In genomic region chr3:43923101-43923979, GRCh38 we compare ENCODE assay signal across 1 cellular context.
TF ChIP-seq lines count a peak whose summit lies in the region.

No MANE protein-coding gene starts in this region.

TF ChIP-seq in HEK293, 187 proteins besides CTCF, POLR2A, EP300 and RAD21 (continued from another document):
- TF ChIP-seq ZNF518A (tag by site-specific recombination; conservative IDR thresholded peaks at IDR 0.05; ENCODE audit: low read depth), result no peak
- TF ChIP-seq ELK4 (IDR thresholded peaks at IDR 0.05; ENCODE audit: borderline replicate concordance, low read depth, low read length), result no peak
